In the genomic region with DNA sequence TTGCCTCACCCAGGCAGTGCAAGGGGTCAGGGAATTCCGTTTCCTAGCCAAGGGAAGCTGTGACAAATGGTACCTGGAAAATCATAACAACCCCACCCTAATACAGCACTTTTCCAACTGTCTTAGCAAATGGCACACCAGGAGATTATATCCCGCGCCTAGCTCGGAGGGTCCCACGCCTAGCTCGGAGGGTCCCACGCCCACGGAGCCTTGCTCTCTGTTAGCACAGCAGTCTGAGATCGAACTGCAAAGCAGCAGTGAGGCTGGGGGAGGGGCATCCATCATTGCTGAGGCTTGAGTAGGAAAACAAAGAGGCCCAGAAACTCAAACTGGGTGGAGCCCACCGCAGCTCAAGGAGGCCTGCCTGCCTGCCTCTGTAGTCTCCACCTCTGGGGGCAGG, we compare ENCODE assay signal across 8 cellular contexts.
"Had no signal": no experiment of that assay in that cellular context is flagged by ENCODE, and none has a peak within 500 bp of the region (broad histone marks: within the 10 kb centered on the region; RNA-seq: fewer than 3 reads in every experiment).

No MANE protein-coding gene starts in this region.

- FAIRE-seq: G401.6, GM12878, GM12891, GM12892, GM18507, GM19239 had no signal

- H3K4me3 ChIP-seq: GM12878 had no signal

- ATAC-seq: GM12878 had no signal

- DNase-seq: GDM1, GF-D8 had no signal
